ENCODE assay signal across 8 cellular contexts in genomic region chr1:156893048-156893953, GRCh38. TPM values are rescaled to one million over a fixed set of nuclear protein-coding genes. Genes with fewer than 3 reads are reported as not detected.
DNase-seq lines count a peak whose midpoint lies in the region; FAIRE-seq and TF ChIP-seq lines count a peak whose summit lies in the region.

Gene PEAR1 (plus strand): TSS chr1:156893718. CDS start chr1:156903927, 10,209 bp downstream.

- H3K23ac ChIP-seq in neuronal stem cell (ENCODE audit: low read depth, low read length, poor library complexity): peak within 1 kb of the TSS; percentile 52

- H3K27ac Mint-ChIP-seq in CD14-positive monocyte: peak within 1 kb of the TSS in 2 of 7 donors; percentile 19 to 52
- no peak within 1 kb of the TSS for H3K27ac Mint-ChIP-seq in activated CD4-positive, alpha-beta memory T cell treated with anti-CD3 and anti-CD28 coated beads, Interleukin-2, amount 10 ng/mL, durations not matched to agents 7 days and 5 days

- peak within 1 kb of the TSS; percentile 76 for H3K18ac ChIP-seq in neuronal stem cell (ENCODE audit: low read length)

- H3K79me1 ChIP-seq in neuronal stem cell (ENCODE audit: low read depth, low read length): no peaks in the 10 kb centered on the region

- H2AFZ ChIP-seq in neuronal stem cell (ENCODE audit: low read length): peak within 1 kb of the TSS; percentile 87

- H3K9ac ChIP-seq in neuronal stem cell (ENCODE audit: low read depth, low read length, poor library complexity): peak within 1 kb of the TSS; percentile 26

- peak within 1 kb of the TSS; percentile 30 for H2BK120ac ChIP-seq in neuronal stem cell (ENCODE audit: low read depth, low read length)

- CTCF ChIA-PET in activated CD4-positive, alpha-beta memory T cell treated with anti-CD3 and anti-CD28 coated beads, Interleukin-2, amount 10 ng/mL, durations not matched to agents 7 days and 5 days (lab: Charles Lee): interaction anchor here (0.6 to 8.1 kb wide), 21 partner anchors 10 to 263 kb away, joined by 3 to 112 read pairs (median 5); partner anchors contain the start of genes CRABP2, INSRR, ISG20L2 and METTL25B

- H3K4me3 Mint-ChIP-seq in CD14-positive monocyte: peak within 1 kb of the TSS; percentile 73 to 87
- H3K4me3 Mint-ChIP-seq in activated CD4-positive, alpha-beta memory T cell treated with anti-CD3 and anti-CD28 coated beads, Interleukin-2, amount 10 ng/mL, durations not matched to agents 7 days and 5 days: peak within 1 kb of the TSS; percentile 49

- H3K4me3 ChIP-seq in foreskin fibroblast (ENCODE audit: low read depth in 1 of 2, low read length in 2 of 2) (peak within 1 kb of the TSS; percentile 48 to 54), neuronal stem cell (ENCODE audit: low read length in 2 of 2) (peak within 1 kb of the TSS; percentile 19 to 27)

- H2BK5ac ChIP-seq in neuronal stem cell (ENCODE audit: low read length): peak within 1 kb of the TSS; percentile 26

- no CpG with 5 or more reads among the region's 60 CpGs for WGBS in neuronal stem cell (ENCODE audit: extremely low coverage in 2 of 2, insufficient read length in 2 of 2, insufficient replicate concordance in 1 of 2), 2 donors

- no peak within 1 kb of the TSS for H3K27ac ChIP-seq in neuronal stem cell (replicated peaks; ENCODE audit: low read length)

- TF ChIP-seq POLR2A in GM12891 (IDR thresholded peaks at IDR 0.05; ENCODE audit: low read depth, low read length): no peak

- H2BK12ac ChIP-seq in neuronal stem cell (ENCODE audit: low read length): peak within 1 kb of the TSS; percentile 68

- H3K36me3 Mint-ChIP-seq in CD14-positive monocyte: peaks cover 0 to 10% of the 10 kb centered on the region in 2 donors
- no peaks in the 10 kb centered on the region for H3K36me3 Mint-ChIP-seq in activated CD4-positive, alpha-beta memory T cell treated with anti-CD3 and anti-CD28 coated beads, Interleukin-2, amount 10 ng/mL, durations not matched to agents 7 days and 5 days (ENCODE audit: low read depth)

- peaks cover 0 to 9% (median 5%) of the 10 kb centered on the region in 7 donors for H3K9me3 Mint-ChIP-seq in CD14-positive monocyte
- no peaks in the 10 kb centered on the region for H3K9me3 Mint-ChIP-seq in activated CD4-positive, alpha-beta memory T cell treated with anti-CD3 and anti-CD28 coated beads, Interleukin-2, amount 10 ng/mL, durations not matched to agents 7 days and 5 days

- no peaks in the 10 kb centered on the region for H3K9me3 ChIP-seq in neuronal stem cell (replicated peaks in 1 of 2; ENCODE audit: control insufficient read depth in 2 of 2, insufficient read depth in 1 of 2, low read depth in 1 of 2, low read length in 2 of 2)

- FAIRE-seq in GM12891 (lab: Jason Lieb, UNC): no peak

- H4K8ac ChIP-seq in neuronal stem cell (ENCODE audit: low read depth, low read length): no peak within 1 kb of the TSS

- peaks cover 0 to 57% (median 28%) of the 10 kb centered on the region in 3 experiments for H3K27me3 ChIP-seq in neuronal stem cell (ENCODE audit: control insufficient read depth in 3 of 3, insufficient read depth in 3 of 3, low read depth in 1 of 3, low read length in 3 of 3)

- H3K4ac ChIP-seq in neuronal stem cell (ENCODE audit: low read length): no peak within 1 kb of the TSS

- H3K4me2 ChIP-seq in neuronal stem cell (ENCODE audit: insufficient read depth, low read length, poor library complexity, severe bottlenecking): peak within 1 kb of the TSS; percentile 41

- DNase-seq in CD14-positive monocyte (ENCODE audit: low spot score) (no peak), foreskin fibroblast (peak in 1 of 2 donors; percentile 49), neuronal stem cell (ENCODE audit: low spot score) (no peak), NCI-H446 (lab: John Stamatoyannopoulos, UW) (no peak), hepatic stellate cell (ENCODE audit: low spot score) (no peak), GM12891 (ENCODE audit: insufficient read length, low spot score) (no peak), 8988T (no peak)
- no peak for DNase-seq in activated CD4-positive, alpha-beta memory T cell treated with anti-CD3 and anti-CD28 coated beads, Interleukin-2, amount 10 ng/mL, durations not matched to agents 7 days and 5 days

- POLR2A ChIA-PET in activated CD4-positive, alpha-beta memory T cell treated with anti-CD3 and anti-CD28 coated beads, Interleukin-2, amount 10 ng/mL, durations not matched to agents 7 days and 5 days (lab: Charles Lee): no interaction called here

- peak within 1 kb of the TSS; percentile 50 for H3K14ac ChIP-seq in neuronal stem cell (ENCODE audit: low read length)

- no peak for TF ChIP-seq CTCF in CD14-positive monocyte (IDR thresholded peaks at IDR 0.05)
- no peak for TF ChIP-seq CTCF in foreskin fibroblast (IDR thresholded peaks at IDR 0.05; ENCODE audit: low read depth, low read length)

- peak within 1 kb of the TSS; percentile 89 for H2BK15ac ChIP-seq in neuronal stem cell (ENCODE audit: low read length)

- H3K4me1 ChIP-seq in neuronal stem cell (ENCODE audit: control insufficient read depth in 2 of 2, insufficient read depth in 1 of 2, low read depth in 1 of 2, low read length in 2 of 2): peaks cover 22 to 29% of the 10 kb centered on the region in 2 donors

- H3K36me3 ChIP-seq in neuronal stem cell (replicated peaks in 1 of 2; ENCODE audit: control insufficient read depth in 2 of 2, insufficient read depth in 2 of 2, low read length in 2 of 2): no peaks in the 10 kb centered on the region

- no peak within 1 kb of the TSS for H4K91ac ChIP-seq in neuronal stem cell (ENCODE audit: low read depth, low read length, poor library complexity)

- peak within 1 kb of the TSS; percentile 92 for H2AK5ac ChIP-seq in neuronal stem cell (ENCODE audit: low read depth, low read length)

- peaks cover 28% of the 10 kb centered on the region for H3K4me1 Mint-ChIP-seq in CD14-positive monocyte
- H3K4me1 Mint-ChIP-seq in activated CD4-positive, alpha-beta memory T cell treated with anti-CD3 and anti-CD28 coated beads, Interleukin-2, amount 10 ng/mL, durations not matched to agents 7 days and 5 days: peaks cover 31% of the 10 kb centered on the region

- intact Hi-C loops in CD14-positive monocyte (cut with micrococcal nuclease): loop anchor here (5.0 to 10.0 kb wide), 2 partner anchors 34 to 78 kb away; partner anchors contain the start of gene SH2D2A (in 1 of the 2)

- peaks cover 52 to 64% (median 53%) of the 10 kb centered on the region in 3 donors for H3K27me3 Mint-ChIP-seq in CD14-positive monocyte (ENCODE audit: low read depth in 3 of 3)
- H3K27me3 Mint-ChIP-seq in activated CD4-positive, alpha-beta memory T cell treated with anti-CD3 and anti-CD28 coated beads, Interleukin-2, amount 10 ng/mL, durations not matched to agents 7 days and 5 days: peaks cover 62% of the 10 kb centered on the region

TF ChIP-seq in GM12891, 5 proteins besides CTCF, POLR2A, EP300 and RAD21:
- no peak for TF ChIP-seq PAX5 (IDR thresholded peaks at IDR 0.05; ENCODE audit: insufficient read depth, low read length, severe bottlenecking)
- TF ChIP-seq SPI1 (IDR thresholded peaks at IDR 0.05; ENCODE audit: low read depth, low read length): no peak
- TF ChIP-seq POLR2AphosphoS5 (IDR thresholded peaks at IDR 0.05; ENCODE audit: low read depth, low read length): no peak
- no peak for TF ChIP-seq POU2F2 (IDR thresholded peaks at IDR 0.05; ENCODE audit: low read depth, low read length)
- no peak for TF ChIP-seq TAF1 (IDR thresholded peaks at IDR 0.05; ENCODE audit: low read depth, low read length)

RNA-seq across cellular contexts. Expression of gene PEAR1, which starts in this region (rescaled TPM):
- not detected for polyA plus RNA-seq in CD14-positive monocyte
- total RNA-seq in activated CD4-positive, alpha-beta memory T cell treated with anti-CD3 and anti-CD28 coated beads, Interleukin-2, amount 10 ng/mL, durations not matched to agents 7 days and 5 days: under 1 TPM in 1 of 2 experiments, not detected in 1; 0.05 TPM
- polyA plus RNA-seq in neuronal stem cell (2013, experiment 1 of 2): 0.78 TPM
- 0.62 TPM for polyA plus RNA-seq in neuronal stem cell (2013, experiment 2 of 2)
- polyA plus RNA-seq in GM12891 (2012; ENCODE audit: low read depth, missing spikeins): not detected
